ENCODE assay signal across 22 cellular contexts in the genomic region with DNA sequence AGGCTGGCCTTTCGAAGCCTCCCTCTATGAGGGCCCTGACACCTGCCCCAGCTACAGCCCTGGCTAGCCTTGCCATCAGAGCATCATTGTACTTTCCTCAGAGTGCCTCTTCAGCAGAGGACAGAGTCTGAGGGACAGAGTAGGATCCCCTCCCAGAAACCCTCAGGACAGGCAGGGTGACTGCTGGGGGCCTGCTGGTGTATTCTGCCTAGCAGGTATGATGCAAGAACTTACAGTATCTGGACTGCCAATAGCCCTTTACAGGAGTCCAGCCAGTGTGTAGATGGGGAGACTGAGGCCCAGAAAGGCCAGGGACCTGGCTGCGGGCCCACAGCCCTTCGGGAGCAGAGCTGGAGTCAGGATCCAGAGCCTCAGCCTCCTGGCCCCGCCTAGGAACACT. TPM values are rescaled to one million over a fixed set of nuclear protein-coding genes. Genes with fewer than 3 reads are reported as not detected.
DNase-seq lines count a peak whose midpoint lies in the region; ATAC-seq, FAIRE-seq and TF ChIP-seq lines count a peak whose summit lies in the region.
"Had no signal": no experiment of that assay in that cellular context is flagged by ENCODE, and none has a peak within 500 bp of the region (broad histone marks: within the 10 kb centered on the region; RNA-seq: fewer than 3 reads in every experiment).

No MANE protein-coding gene starts in this region.

- no peaks in the 10 kb centered on the region for H3K9me3 ChIP-seq in BLaER1
- no peaks in the 10 kb centered on the region for H3K9me3 ChIP-seq in OCI-LY3 (ENCODE audit: insufficient read depth, low read length)
- no peaks in the 10 kb centered on the region for H3K9me3 ChIP-seq in K562 (replicated peaks; ENCODE audit: control insufficient read depth, insufficient read depth, low read depth, low read length)
- no peaks in the 10 kb centered on the region for H3K9me3 ChIP-seq in keratinocyte (ENCODE audit: control insufficient read depth, low read depth, low read length)
- H3K9me3 ChIP-seq in transverse colon: no peaks in the 10 kb centered on the region

- 38% methylated on average over 4 of the region's 4 CpGs for WGBS in K562 (ENCODE audit: insufficient coverage, low coverage, missing lambda C conversion rate)
- WGBS in transverse colon (ENCODE audit: low coverage in 1 of 2), 2 donors: 89 to 100% methylated on average over 1 to 4 of the region's 4 CpGs

- H3K27ac ChIP-seq in BLaER1 (peak overlapping the region; percentile 64), OCI-LY3 (ENCODE audit: low read length) (no peak overlapping the region), K562 (ENCODE audit: extremely low read depth, low read depth, low read length) (no peak overlapping the region), keratinocyte (ENCODE audit: control insufficient read depth, insufficient read depth, low read length) (no peak overlapping the region), transverse colon (no peak overlapping the region)
- H3K27ac ChIP-seq: SK-N-MC had no signal

- TF ChIP-seq EP300 in K562 (IDR thresholded peaks at IDR 0.05; ENCODE audit: low read length): no peak
- TF ChIP-seq EP300 in transverse colon (IDR thresholded peaks at IDR 0.05; ENCODE audit: low read depth): no peak

- POLR2A ChIA-PET in K562 (lab: Yijun Ruan, JAX): interaction anchor here (1.5 to 1.7 kb wide), 2 partner anchors 10 to 16 kb away, joined by 4 to 5 read pairs; no protein-coding TSS in a partner anchor

- H4K20me1 ChIP-seq in BLaER1: no peaks in the 10 kb centered on the region
- H4K20me1 ChIP-seq in OCI-LY3 (ENCODE audit: insufficient read depth, low read length): no peaks in the 10 kb centered on the region
- no peaks in the 10 kb centered on the region; the same call in 1 of the 2 replicates for H4K20me1 ChIP-seq in K562 (replicated peaks; ENCODE audit: control insufficient read depth, insufficient read depth, low read length)
- no peaks in the 10 kb centered on the region for H4K20me1 ChIP-seq in keratinocyte (ENCODE audit: control insufficient read depth, extremely low read depth, insufficient read depth, low read length)

- H3K36me3 ChIP-seq in BLaER1: no peaks in the 10 kb centered on the region
- no peaks in the 10 kb centered on the region for H3K36me3 ChIP-seq in OCI-LY3 (replicated peaks; ENCODE audit: low read depth, low read length)
- H3K36me3 ChIP-seq in K562 (ENCODE audit: control insufficient read depth, insufficient read depth, low read length): no peaks in the 10 kb centered on the region
- no peaks in the 10 kb centered on the region for H3K36me3 ChIP-seq in keratinocyte (ENCODE audit: control insufficient read depth in 2 of 2, extremely low read depth in 1 of 2, insufficient read depth in 2 of 2, low read length in 2 of 2)
- no peaks in the 10 kb centered on the region for H3K36me3 ChIP-seq in transverse colon

- H3K9ac ChIP-seq in BLaER1 (peak overlapping the region; percentile 48; the same call in 1 of the 2 replicates), OCI-LY3 (ENCODE audit: low read length) (no peak overlapping the region), K562 (ENCODE audit: insufficient read depth in 1 of 2, low read depth in 2 of 2, low read length in 2 of 2) (peak overlapping the region in 1 of 2 experiments; percentile 64; a peak in 1 of 4 replicates), keratinocyte (ENCODE audit: control insufficient read depth, extremely low read depth, insufficient read depth, low read length) (peak overlapping the region; percentile 15)

- H3K4me1 ChIP-seq in BLaER1 (peaks cover 46% of the 10 kb centered on the region), OCI-LY3 (ENCODE audit: low read length) (peaks cover 35% of the 10 kb centered on the region), K562 (replicated peaks in 1 of 2; ENCODE audit: control insufficient read depth in 2 of 2, insufficient read depth in 2 of 2, low read length in 2 of 2) (peaks cover 0 to 15% of the 10 kb centered on the region in 2 experiments; a peak in 2 of 5 replicates), keratinocyte (ENCODE audit: control insufficient read depth, extremely low read depth, insufficient read depth, low read length) (peaks cover 36% of the 10 kb centered on the region), transverse colon (peaks cover 0 to 5% (median 0%) of the 10 kb centered on the region in 4 donors)

- DNase-seq in K562 (ENCODE audit: extremely low read depth in 1 of 4, low spot score in 3 of 4) (no peak), keratinocyte (ENCODE audit: low read depth, low spot score) (no peak), G401 (ENCODE audit: low spot score) (no peak), transverse colon (no peak)
- no peak for DNase-seq in stimulated activated naive CD8-positive, alpha-beta T cell treated with anti-CD3 and anti-CD28 coated beads, Interleukin-15, amount 100 ng/mL, for 72 hours
- DNase-seq: DMS53, GF-D8, KBM-7, NCI-H1092 treated with DMSO at 0.1 percent for 48 hours, NCI-H1436 treated with DMSO at 0.1 percent for 48 hours, NCI-H2029 treated with DMSO at 0.1 percent for 48 hours, NCI-H2171, NCI-H345, NCI-H526, SHP77 treated with DMSO at 0.1 percent for 48 hours had no signal

- intact Hi-C loops in K562 (cut with micrococcal nuclease) (no loop called here), transverse colon (cut with DNase I; ENCODE audit: low total_unique reads) (no loop called here)

- no peak for TF ChIP-seq RAD21 in K562 (CRISPR knock-in tag; conservative IDR thresholded peaks at IDR 0.05 in 1 of 2, IDR thresholded peaks at IDR 0.05 in 1 of 2)

- H3K79me2 ChIP-seq in OCI-LY3 (ENCODE audit: low read length) (no peaks in the 10 kb centered on the region), K562 (ENCODE audit: control insufficient read depth, insufficient read depth, low read length) (no peaks in the 10 kb centered on the region), keratinocyte (ENCODE audit: control insufficient read depth, insufficient read depth, low read length) (no peaks in the 10 kb centered on the region)

- H3K27me3 ChIP-seq in BLaER1 (no peaks in the 10 kb centered on the region), OCI-LY3 (ENCODE audit: low read depth, low read length) (peaks cover 40% of the 10 kb centered on the region), K562 (ENCODE audit: control insufficient read depth in 2 of 2, insufficient read depth in 2 of 2, low read length in 2 of 2) (peaks cover 0 to 22% of the 10 kb centered on the region in 2 experiments; a peak in 2 of 5 replicates), keratinocyte (ENCODE audit: control insufficient read depth, extremely low read depth, insufficient read depth, low read length) (no peaks in the 10 kb centered on the region), transverse colon (no peaks in the 10 kb centered on the region)

- no peak overlapping the region for H2AFZ ChIP-seq in OCI-LY3 (ENCODE audit: low read depth, low read length)
- H2AFZ ChIP-seq in K562 (ENCODE audit: low read depth, low read length): no peak overlapping the region
- H2AFZ ChIP-seq in keratinocyte (ENCODE audit: control insufficient read depth, low read length): no peak overlapping the region

- no peaks in the 10 kb centered on the region for H3K27me3 Mint-ChIP-seq in stimulated activated naive CD8-positive, alpha-beta T cell treated with anti-CD3 and anti-CD28 coated beads, Interleukin-15, amount 100 ng/mL, for 72 hours

- ATAC-seq in K562: peak; percentile 40
- ATAC-seq in HG03045 (IDR thresholded peaks at IDR 0.05; ENCODE audit: unreplicated experiment): no peak
- ATAC-seq in stimulated activated naive CD8-positive, alpha-beta T cell treated with anti-CD3 and anti-CD28 coated beads, Interleukin-15, amount 100 ng/mL, for 72 hours: no peak

- H3K27ac Mint-ChIP-seq in stimulated activated naive CD8-positive, alpha-beta T cell treated with anti-CD3 and anti-CD28 coated beads, Interleukin-15, amount 100 ng/mL, for 72 hours: no peak overlapping the region

- H3K9me1 ChIP-seq in K562 (ENCODE audit: control insufficient read depth, insufficient read depth, low read length) (no peaks in the 10 kb centered on the region), keratinocyte (ENCODE audit: control insufficient read depth, extremely low read depth, insufficient read depth, low read length) (no peaks in the 10 kb centered on the region)

- no TSS peak for BruUV-seq in K562 (replicated peaks; lab: Mats Ljungman, UMichigan)

- CTCF ChIA-PET in K562 (lab: Yijun Ruan, JAX; ENCODE audit: low intra/inter-chr PET ratio): no interaction called here

- in situ Hi-C loops in K562 (cut with MboI) (no loop called here), G401 (cut with HindIII; ENCODE audit: low sequenced_read_pairs) (no loop called here), transverse colon (cut with MboI; ENCODE audit: low pct_ligation_motif_present in 1 of 4, low pct_unique_long_range_greater_than_20kb in 1 of 4, low sequenced_read_pairs in 3 of 4) (no loop called here)

- peaks cover 4% of the 10 kb centered on the region for H3K4me1 Mint-ChIP-seq in stimulated activated naive CD8-positive, alpha-beta T cell treated with anti-CD3 and anti-CD28 coated beads, Interleukin-15, amount 100 ng/mL, for 72 hours

- peak overlapping the region; percentile 64 for H3K4me2 ChIP-seq in BLaER1
- H3K4me2 ChIP-seq in OCI-LY3 (ENCODE audit: low read length): peak overlapping the region; percentile 52
- H3K4me2 ChIP-seq in K562 (ENCODE audit: insufficient read depth, low read length): no peak overlapping the region
- H3K4me2 ChIP-seq in keratinocyte (ENCODE audit: control insufficient read depth, extremely low read depth, insufficient read depth, low read depth, low read length): no peak overlapping the region

- no peak overlapping the region for H3K4me3 Mint-ChIP-seq in stimulated activated naive CD8-positive, alpha-beta T cell treated with anti-CD3 and anti-CD28 coated beads, Interleukin-15, amount 100 ng/mL, for 72 hours

- no peak for TF ChIP-seq POLR2A in K562 (conservative IDR thresholded peaks at IDR 0.05)
- no peak for TF ChIP-seq POLR2A in transverse colon (IDR thresholded peaks at IDR 0.05)

- no peaks in the 10 kb centered on the region for H3K9me3 Mint-ChIP-seq in stimulated activated naive CD8-positive, alpha-beta T cell treated with anti-CD3 and anti-CD28 coated beads, Interleukin-15, amount 100 ng/mL, for 72 hours

- dilution Hi-C loops in keratinocyte (cut with MboI; ENCODE audit: extremely low pct_ligation_motif_present, low sequenced_read_pairs): no loop called here

- TF ChIP-seq CTCF in OCI-LY3 (IDR thresholded peaks at IDR 0.05; ENCODE audit: low read depth, low read length): no peak
- no peak for TF ChIP-seq CTCF in K562 (IDR thresholded peaks at IDR 0.05 in 2 of 3, conservative IDR thresholded peaks at IDR 0.05 in 1 of 3; ENCODE audit: insufficient read depth in 2 of 3, low read depth in 1 of 3, low read length in 3 of 3)
- no peak for TF ChIP-seq CTCF in keratinocyte (optimal IDR thresholded peaks at IDR 0.05 in 1 of 3, IDR thresholded peaks at IDR 0.05 in 1 of 3, conservative IDR thresholded peaks at IDR 0.05 in 1 of 3; ENCODE audit: extremely low read depth in 1 of 3, insufficient read depth in 2 of 3, low read length in 3 of 3)
- no peak for TF ChIP-seq CTCF in transverse colon (IDR thresholded peaks at IDR 0.05)

- FAIRE-seq in K562 (lab: Jason Lieb, UNC): no peak
- no peak for FAIRE-seq in keratinocyte (lab: Jason Lieb, UNC)
- FAIRE-seq: A204.1, D721Med, GM19239 had no signal

- H3K4me3 ChIP-seq in BLaER1 (no peak overlapping the region), OCI-LY3 (ENCODE audit: low read length) (no peak overlapping the region), K562 (no peak overlapping the region), keratinocyte (ENCODE audit: control insufficient read depth in 2 of 3, extremely low read depth in 1 of 3, insufficient read depth in 2 of 3, low read depth in 1 of 3, low read length in 3 of 3) (no peak overlapping the region), transverse colon (no peak overlapping the region)
- H3K4me3 ChIP-seq: SK-N-MC had no signal

RNA-seq across cellular contexts. Expression of gene DUSP7, which starts 19.1 kb away (rescaled TPM):
- 8.6 and 27.9 TPM in 2 replicates for total RNA-seq in K562 (2011; cell fraction: chromatin; rRNA removed; ENCODE audit: low replicate concordance)
- 22.9 and 25.2 TPM in 2 replicates for total RNA-seq in K562 (2011; cell fraction: nucleolus; rRNA removed)
- 15.6 and 17.5 TPM in 2 replicates for total RNA-seq in K562 (2011; cell fraction: nucleoplasm; rRNA removed)
- total RNA-seq in K562 (2014; rRNA removed) (8.2 and 13.0 TPM in 2 replicates), K562 (2014; rRNA removed; fragmentation: Illumina TruSeq; extraction: Trizol) (3.0 and 3.6 TPM in 2 replicates), K562 (2015; rRNA removed; fragmentation: Illumina TruSeq; extraction: Trizol) (7.6 and 8.5 TPM in 2 replicates), K562 (2021) (15.8 and 16.6 TPM in 2 replicates), transverse colon (1 to 10 TPM; 2.2 to 8.2 (median 6.2) TPM)
- polyA plus RNA-seq in K562 (2011; rRNA removed) (8.4 and 13.8 TPM in 2 replicates), K562 (2014; fragmentation: Illumina TruSeq; extraction: Trizol) (11.0 and 11.3 TPM in 2 replicates), K562 (2014; fragmentation: Nextera tagmentation; extraction: Ambion mirVana) (under 1 TPM; 0.45 to 0.58 TPM), K562 (2014; rRNA removed) (11.8 and 12.6 TPM in 2 replicates), keratinocyte (103 to 172 TPM (median 121 TPM) in 3 replicates)
- polyA plus RNA-seq in K562 (2011; cell fraction: cytosol; rRNA removed): 18.8 and 26.6 TPM in 2 replicates
- 20.3 and 23.2 TPM in 2 replicates for polyA plus RNA-seq in K562 (2011; cell fraction: nucleus; rRNA removed)
- 5.7 and 8.1 TPM in 2 replicates for polyA plus RNA-seq in K562 (2012)
- polyA minus RNA-seq in K562 (2011; rRNA and poly(A)+ RNA removed): 12.8 and 20.2 TPM in 2 replicates
- polyA minus RNA-seq in K562 (2011; cell fraction: cytosol; rRNA and poly(A)+ RNA removed): 15.9 and 16.3 TPM in 2 replicates
- polyA minus RNA-seq in K562 (2011; cell fraction: nucleus; rRNA and poly(A)+ RNA removed): 17.9 and 25.9 TPM in 2 replicates
- polyA plus RNA-seq in keratinocyte (2011; ENCODE audit: low read depth): 36.1 TPM
- polyA plus RNA-seq in keratinocyte (2011; cell fraction: cytosol; rRNA removed): 119 and 152 TPM in 2 replicates
- 143 and 170 TPM in 2 replicates for polyA plus RNA-seq in keratinocyte (2011; cell fraction: nucleus; rRNA removed)
- polyA plus RNA-seq in keratinocyte (2012; ENCODE audit: low replicate concordance): 84.5 and 106 TPM in 2 replicates
- 280 to 386 TPM (median 351 TPM) in 3 replicates for polyA minus RNA-seq in keratinocyte
- 419 TPM for polyA minus RNA-seq in keratinocyte (2011; cell fraction: cytosol; rRNA and poly(A)+ RNA removed)
- polyA minus RNA-seq in keratinocyte (2011; cell fraction: nucleus; rRNA and poly(A)+ RNA removed): 133 and 142 TPM in 2 replicates
- 14.6 and 16.8 TPM in 2 replicates for total RNA-seq in G401 (2014; rRNA removed; shearing (Covaris generic))

RNA-seq across cellular contexts. Expression of gene RPL29, which starts 41.6 kb away (rescaled TPM):
- 184 and 350 TPM in 2 replicates for total RNA-seq in K562 (2011; cell fraction: chromatin; rRNA removed; ENCODE audit: low replicate concordance)
- total RNA-seq in K562 (2011; cell fraction: nucleolus; rRNA removed): 475 and 490 TPM in 2 replicates
- total RNA-seq in K562 (2011; cell fraction: nucleoplasm; rRNA removed): 538 and 894 TPM in 2 replicates
- total RNA-seq in K562 (2014; rRNA removed): 1,104 and 1,143 TPM in 2 replicates
- 811 and 895 TPM in 2 replicates for total RNA-seq in K562 (2014; rRNA removed; fragmentation: Illumina TruSeq; extraction: Trizol)
- total RNA-seq in K562 (2015; rRNA removed; fragmentation: Illumina TruSeq; extraction: Trizol): 1,065 and 1,147 TPM in 2 replicates
- total RNA-seq in K562 (2021): 917 and 1,045 TPM in 2 replicates
- polyA plus RNA-seq in K562 (2011; rRNA removed): 1,156 and 1,373 TPM in 2 replicates
- 2,082 and 2,495 TPM in 2 replicates for polyA plus RNA-seq in K562 (2011; cell fraction: cytosol; rRNA removed)
- polyA plus RNA-seq in K562 (2011; cell fraction: nucleus; rRNA removed): 709 and 859 TPM in 2 replicates
- 1,411 and 1,997 TPM in 2 replicates for polyA plus RNA-seq in K562 (2012)
- polyA plus RNA-seq in K562 (2014; fragmentation: Illumina TruSeq; extraction: Trizol): 1,281 and 1,602 TPM in 2 replicates
- polyA plus RNA-seq in K562 (2014; fragmentation: Nextera tagmentation; extraction: Ambion mirVana): 100 to 1,000 TPM; 568 to 871 TPM
- 1,326 and 1,475 TPM in 2 replicates for polyA plus RNA-seq in K562 (2014; rRNA removed)
- polyA minus RNA-seq in K562 (2011; rRNA and poly(A)+ RNA removed): 954 and 1,034 TPM in 2 replicates
- 628 and 690 TPM in 2 replicates for polyA minus RNA-seq in K562 (2011; cell fraction: cytosol; rRNA and poly(A)+ RNA removed)
- polyA minus RNA-seq in K562 (2011; cell fraction: nucleus; rRNA and poly(A)+ RNA removed): 177 and 303 TPM in 2 replicates
- 1,648 to 2,317 TPM (median 2,262 TPM) in 3 replicates for polyA plus RNA-seq in keratinocyte
- polyA plus RNA-seq in keratinocyte (2011; ENCODE audit: low read depth): 230 TPM
- 2,612 and 3,378 TPM in 2 replicates for polyA plus RNA-seq in keratinocyte (2011; cell fraction: cytosol; rRNA removed)
- 709 and 840 TPM in 2 replicates for polyA plus RNA-seq in keratinocyte (2011; cell fraction: nucleus; rRNA removed)
- 2,251 and 2,683 TPM in 2 replicates for polyA plus RNA-seq in keratinocyte (2012; ENCODE audit: low replicate concordance)
- polyA minus RNA-seq in keratinocyte: 629 to 1,712 TPM (median 1,279 TPM) in 3 replicates
- 1,741 TPM for polyA minus RNA-seq in keratinocyte (2011; cell fraction: cytosol; rRNA and poly(A)+ RNA removed)
- polyA minus RNA-seq in keratinocyte (2011; cell fraction: nucleus; rRNA and poly(A)+ RNA removed): 213 and 241 TPM in 2 replicates
- 2,209 and 2,228 TPM in 2 replicates for total RNA-seq in G401 (2014; rRNA removed; shearing (Covaris generic))
- 1,000 to 10,000 TPM in 1 of 4 donors, 100 to 1,000 TPM in 3; 366 to 1,281 (median 746) TPM for total RNA-seq in transverse colon

RNA-seq across cellular contexts. Expression of gene ACY1, which starts 54.0 kb away (rescaled TPM):
- 84.3 and 247 TPM in 2 replicates for total RNA-seq in K562 (2011; cell fraction: chromatin; rRNA removed; ENCODE audit: low replicate concordance)
- total RNA-seq in K562 (2011; cell fraction: nucleolus; rRNA removed): 195 and 196 TPM in 2 replicates
- 130 and 134 TPM in 2 replicates for total RNA-seq in K562 (2011; cell fraction: nucleoplasm; rRNA removed)
- total RNA-seq in K562 (2014; rRNA removed): 118 and 179 TPM in 2 replicates
- total RNA-seq in K562 (2014; rRNA removed; fragmentation: Illumina TruSeq; extraction: Trizol): 44.6 and 70.7 TPM in 2 replicates
- total RNA-seq in K562 (2015; rRNA removed; fragmentation: Illumina TruSeq; extraction: Trizol): 93.2 and 96.9 TPM in 2 replicates
- total RNA-seq in K562 (2021): 134 and 138 TPM in 2 replicates
- 104 and 144 TPM in 2 replicates for polyA plus RNA-seq in K562 (2011; rRNA removed)
- 184 and 389 TPM in 2 replicates for polyA plus RNA-seq in K562 (2011; cell fraction: cytosol; rRNA removed)
- 211 and 337 TPM in 2 replicates for polyA plus RNA-seq in K562 (2011; cell fraction: nucleus; rRNA removed)
- 145 and 205 TPM in 2 replicates for polyA plus RNA-seq in K562 (2012)
- 123 and 129 TPM in 2 replicates for polyA plus RNA-seq in K562 (2014; fragmentation: Illumina TruSeq; extraction: Trizol)
- polyA plus RNA-seq in K562 (2014; fragmentation: Nextera tagmentation; extraction: Ambion mirVana): 100 to 1,000 TPM; 179 to 195 TPM
- 128 and 136 TPM in 2 replicates for polyA plus RNA-seq in K562 (2014; rRNA removed)
- 63.4 and 90.9 TPM in 2 replicates for polyA minus RNA-seq in K562 (2011; rRNA and poly(A)+ RNA removed)
- polyA minus RNA-seq in K562 (2011; cell fraction: cytosol; rRNA and poly(A)+ RNA removed): 94.5 and 118 TPM in 2 replicates
- 79.1 and 86.7 TPM in 2 replicates for polyA minus RNA-seq in K562 (2011; cell fraction: nucleus; rRNA and poly(A)+ RNA removed)
- polyA plus RNA-seq in keratinocyte: 71.8 to 91.8 TPM (median 76.6 TPM) in 3 replicates
- 18.5 TPM for polyA plus RNA-seq in keratinocyte (2011; ENCODE audit: low read depth)
- 78.8 and 120 TPM in 2 replicates for polyA plus RNA-seq in keratinocyte (2011; cell fraction: cytosol; rRNA removed)
- 100 and 133 TPM in 2 replicates for polyA plus RNA-seq in keratinocyte (2011; cell fraction: nucleus; rRNA removed)
- polyA plus RNA-seq in keratinocyte (2012; ENCODE audit: low replicate concordance): 69.1 and 86.6 TPM in 2 replicates
- 89.2 to 310 TPM (median 100 TPM) in 3 replicates for polyA minus RNA-seq in keratinocyte
- polyA minus RNA-seq in keratinocyte (2011; cell fraction: cytosol; rRNA and poly(A)+ RNA removed): 154 TPM
- 37.4 and 52.6 TPM in 2 replicates for polyA minus RNA-seq in keratinocyte (2011; cell fraction: nucleus; rRNA and poly(A)+ RNA removed)
- 103 and 242 TPM in 2 replicates for total RNA-seq in G401 (2014; rRNA removed; shearing (Covaris generic))
- total RNA-seq in transverse colon: 100 to 1,000 TPM; 165 to 426 (median 250) TPM

Comparison
In these comparisons a context has a peak if more than half of its experiments do, and no peak if none do; other contexts are left out.
1. H3K4me2 ChIP-seq: peak in BLaER1 (single experiment) and OCI-LY3 (single experiment); none in K562 (single experiment) and keratinocyte (single experiment).